In the genomic region with DNA sequence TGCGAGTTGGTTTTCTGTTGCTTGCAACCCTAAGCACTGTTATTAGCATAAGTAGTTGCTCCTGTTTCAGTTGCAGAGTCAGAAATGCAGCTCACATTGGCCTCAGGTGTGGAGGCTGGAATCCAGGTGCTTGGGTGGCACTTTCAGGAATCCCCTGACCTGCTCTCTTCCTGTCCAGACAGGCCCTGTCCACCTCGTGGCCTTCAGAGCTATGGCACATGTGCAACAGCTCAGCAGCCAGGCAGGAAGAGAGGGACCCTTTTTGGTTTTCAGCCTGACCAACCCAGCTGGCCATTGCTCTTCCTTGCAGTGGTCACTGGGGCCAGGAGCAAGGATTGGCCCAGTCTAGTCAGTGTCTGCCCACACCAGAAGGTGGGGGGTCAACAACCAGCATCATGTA, we compare ENCODE assay signal across 18 cellular contexts. TPM values are rescaled to one million over a fixed set of nuclear protein-coding genes. Genes with fewer than 3 reads are reported as not detected.
DNase-seq lines count a peak whose midpoint lies in the region; ATAC-seq, FAIRE-seq and TF ChIP-seq lines count a peak whose summit lies in the region.
"Had no signal": no experiment of that assay in that cellular context is flagged by ENCODE, and none has a peak within 500 bp of the region (broad histone marks: within the 10 kb centered on the region; RNA-seq: fewer than 3 reads in every experiment).

No MANE protein-coding gene starts in this region.

- H3K9me2 ChIP-seq in Loucy (replicated peaks; ENCODE audit: low read depth, low read length): no peaks in the 10 kb centered on the region

- H3K36me3 ChIP-seq in DND-41 (ENCODE audit: insufficient read depth, low read length): no peaks in the 10 kb centered on the region
- H3K36me3 ChIP-seq in Loucy (ENCODE audit: insufficient read depth, low read length): no peaks in the 10 kb centered on the region
- no peaks in the 10 kb centered on the region for H3K36me3 ChIP-seq in K562 (ENCODE audit: control insufficient read depth, insufficient read depth, low read length)
- H3K36me3 ChIP-seq: BLaER1 treated with 17β-estradiol and CSF1 and Interleukin-3, amounts not matched to agents 10 nM and 100 nM had no signal

- no TSS peak for BruUV-seq in K562 (replicated peaks; lab: Mats Ljungman, UMichigan)

- intact Hi-C loops in K562 (cut with micrococcal nuclease): no loop called here

- in situ Hi-C loops in K562 (cut with MboI): no loop called here

- peak overlapping the region; percentile 99 for H3K27ac ChIP-seq in DND-41 (ENCODE audit: low read length)
- no peak overlapping the region for H3K27ac ChIP-seq in K562 (ENCODE audit: extremely low read depth, low read depth, low read length)
- H3K27ac ChIP-seq: BLaER1 treated with 17β-estradiol and CSF1 and Interleukin-3, amounts not matched to agents 10 nM and 100 nM; HL-60 had no signal

- H3K4me2 ChIP-seq in DND-41 (ENCODE audit: insufficient read depth, low read length) (no peak overlapping the region), Loucy (ENCODE audit: low read depth, low read length, poor library complexity, severe bottlenecking) (no peak overlapping the region), K562 (ENCODE audit: insufficient read depth, low read length) (no peak overlapping the region)
- H3K4me2 ChIP-seq: BLaER1 treated with 17β-estradiol and CSF1 and Interleukin-3, amounts not matched to agents 10 nM and 100 nM had no signal

- ATAC-seq in DND-41 (ENCODE audit: insufficient read depth, low read depth) (no peak), K562 (no peak)
- ATAC-seq: CD8-positive, alpha-beta T cell had no signal

- H2AFZ ChIP-seq in DND-41 (ENCODE audit: low read depth, low read length) (no peak overlapping the region), Loucy (ENCODE audit: low read length) (0 out of 2 replicates have a peak overlapping the region, but pooled peaks have one; percentile 31), K562 (ENCODE audit: low read depth, low read length) (peak overlapping the region; percentile 75; the same call in 1 of the 2 replicates)

- H3K9me1 ChIP-seq in K562 (ENCODE audit: control insufficient read depth, insufficient read depth, low read length): no peaks in the 10 kb centered on the region

- no peaks in the 10 kb centered on the region for H4K20me1 ChIP-seq in DND-41 (ENCODE audit: insufficient read depth, low read length)
- no peaks in the 10 kb centered on the region for H4K20me1 ChIP-seq in Loucy (ENCODE audit: insufficient read depth, low read length, poor library complexity, severe bottlenecking)
- no peaks in the 10 kb centered on the region for H4K20me1 ChIP-seq in K562 (replicated peaks; ENCODE audit: control insufficient read depth, insufficient read depth, low read length)

- TF ChIP-seq POLR2A in K562 (conservative IDR thresholded peaks at IDR 0.05): no peak

- H3K4me3 ChIP-seq in DND-41 (ENCODE audit: low read depth in 1 of 2, low read length in 2 of 2) (no peak overlapping the region), Loucy (ENCODE audit: low read length, poor library complexity, severe bottlenecking) (no peak overlapping the region), K562 (no peak overlapping the region)
- H3K4me3 ChIP-seq: BLaER1 treated with 17β-estradiol and CSF1 and Interleukin-3, amounts not matched to agents 10 nM and 100 nM had no signal

- no peak for TF ChIP-seq RAD21 in K562 (CRISPR knock-in tag; conservative IDR thresholded peaks at IDR 0.05 in 1 of 2, IDR thresholded peaks at IDR 0.05 in 1 of 2)

- H3K9me3 ChIP-seq in DND-41 (ENCODE audit: insufficient read depth, low read length, severe bottlenecking): no peaks in the 10 kb centered on the region
- no peaks in the 10 kb centered on the region for H3K9me3 ChIP-seq in Loucy (ENCODE audit: insufficient read depth, low read depth, low read length)
- no peaks in the 10 kb centered on the region for H3K9me3 ChIP-seq in K562 (replicated peaks; ENCODE audit: control insufficient read depth, insufficient read depth, low read depth, low read length)

- no peak for TF ChIP-seq EP300 in K562 (IDR thresholded peaks at IDR 0.05; ENCODE audit: low read length)

- no peaks in the 10 kb centered on the region for H3K79me2 ChIP-seq in DND-41 (ENCODE audit: insufficient read depth, low read length)
- H3K79me2 ChIP-seq in Loucy (ENCODE audit: insufficient read depth, low read length): no peaks in the 10 kb centered on the region
- H3K79me2 ChIP-seq in K562 (ENCODE audit: control insufficient read depth, insufficient read depth, low read length): no peaks in the 10 kb centered on the region

- H3K27me3 ChIP-seq in DND-41 (ENCODE audit: insufficient read depth, low read length, poor library complexity): no peaks in the 10 kb centered on the region
- H3K27me3 ChIP-seq in Loucy (ENCODE audit: insufficient read depth, low read length, poor library complexity, severe bottlenecking): no peaks in the 10 kb centered on the region
- H3K27me3 ChIP-seq in K562 (ENCODE audit: control insufficient read depth in 2 of 2, insufficient read depth in 2 of 2, low read length in 2 of 2): peaks cover 16 to 19% of the 10 kb centered on the region in 2 experiments

- 10% methylated on average over 2 of the region's 2 CpGs for WGBS in K562 (ENCODE audit: insufficient coverage, low coverage, missing lambda C conversion rate)

- H3F3A ChIP-seq in Loucy (ENCODE audit: low read depth): 0 out of 2 replicates have a peak, but pooled peaks cover 3% of the 10 kb centered on the region

- FAIRE-seq in K562 (lab: Jason Lieb, UNC): no peak
- FAIRE-seq: G401.6, GM12892 had no signal

- POLR2A ChIA-PET in K562 (lab: Yijun Ruan, JAX): no interaction called here

- H3K9ac ChIP-seq in DND-41 (ENCODE audit: low read depth, low read length) (no peak overlapping the region), Loucy (ENCODE audit: low read depth, low read length, poor library complexity, severe bottlenecking) (no peak overlapping the region), K562 (ENCODE audit: insufficient read depth in 1 of 2, low read depth in 2 of 2, low read length in 2 of 2) (no peak overlapping the region)
- H3K9ac ChIP-seq: BLaER1 treated with 17β-estradiol and CSF1 and Interleukin-3, amounts not matched to agents 10 nM and 100 nM had no signal

- no peak for TF ChIP-seq CTCF in DND-41 (IDR thresholded peaks at IDR 0.05; ENCODE audit: borderline replicate concordance, extremely low read depth, low read length, poor library complexity, severe bottlenecking)
- no peak for TF ChIP-seq CTCF in Loucy (conservative IDR thresholded peaks at IDR 0.05; ENCODE audit: low read length)
- no peak for TF ChIP-seq CTCF in K562 (IDR thresholded peaks at IDR 0.05 in 2 of 3, conservative IDR thresholded peaks at IDR 0.05 in 1 of 3; ENCODE audit: insufficient read depth in 2 of 3, low read depth in 1 of 3, low read length in 3 of 3)

- CTCF ChIA-PET in K562 (lab: Yijun Ruan, JAX; ENCODE audit: low intra/inter-chr PET ratio): no interaction called here

- no peak for DNase-seq in DND-41
- no peak for DNase-seq in K562 (ENCODE audit: extremely low read depth in 1 of 4, low spot score in 3 of 4)
- peak; percentile 11 for DNase-seq in stimulated activated CD8-positive, alpha-beta memory T cell treated with anti-CD3 and anti-CD28 coated beads, Interleukin-4, amount 100 ng/mL, for 48 hours
- no peak for DNase-seq in activated naive CD4-positive, alpha-beta T cell treated with anti-CD3 and anti-CD28 coated beads, Interleukin-2, amount 50 U/mL, for 16 hours
- no peak for DNase-seq in mesenteric fat pad (ENCODE audit: low spot score)
- DNase-seq: Calu3; CD8-positive, alpha-beta T cell; GOT3; H9; IMR-90 had no signal

- H3K4me1 ChIP-seq in DND-41 (ENCODE audit: insufficient read depth, low read length): peaks cover 82% of the 10 kb centered on the region
- peaks cover 36% of the 10 kb centered on the region for H3K4me1 ChIP-seq in Loucy (ENCODE audit: insufficient read depth, low read length, poor library complexity, severe bottlenecking)
- H3K4me1 ChIP-seq in K562 (replicated peaks in 1 of 2; ENCODE audit: control insufficient read depth in 2 of 2, insufficient read depth in 2 of 2, low read length in 2 of 2): peaks cover 0 to 28% of the 10 kb centered on the region in 2 experiments; a peak in 4 of 5 replicates

TF ChIP-seq in K562, 482 proteins besides CTCF, POLR2A, EP300 and RAD21 (continues in another document):
- no peak for TF ChIP-seq ETS2 (tag; IDR thresholded peaks at IDR 0.05; ENCODE audit: borderline replicate concordance, poor library complexity, severe bottlenecking)

RNA-seq across cellular contexts. Expression of a gene that starts 12.7 kb away (rescaled TPM):
- 0.35 and 0.42 TPM in 2 replicates for total RNA-seq in K562 (2011; cell fraction: chromatin; rRNA removed; ENCODE audit: low replicate concordance)
- 0.17 and 0.53 TPM in 2 replicates for total RNA-seq in K562 (2011; cell fraction: nucleolus; rRNA removed)
- total RNA-seq in K562 (2011; cell fraction: nucleoplasm; rRNA removed): 0.23 and 0.59 TPM in 2 replicates
- not detected in 2 replicates for total RNA-seq in K562 (2014; rRNA removed)
- total RNA-seq in K562 (2014; rRNA removed; fragmentation: Illumina TruSeq; extraction: Trizol): 0.06 TPM in 1 of 2 replicates, not detected in the other
- total RNA-seq in K562 (2015; rRNA removed; fragmentation: Illumina TruSeq; extraction: Trizol): not detected in 2 replicates
- total RNA-seq in K562 (2021): 0.22 and 0.31 TPM in 2 replicates
- 0.49 and 0.56 TPM in 2 replicates for polyA plus RNA-seq in K562 (2011; rRNA removed)
- 0.25 and 0.28 TPM in 2 replicates for polyA plus RNA-seq in K562 (2011; cell fraction: cytosol; rRNA removed)
- 0.52 and 0.82 TPM in 2 replicates for polyA plus RNA-seq in K562 (2011; cell fraction: nucleus; rRNA removed)
- polyA plus RNA-seq in K562 (2012): 0.12 TPM in 1 of 2 replicates, not detected in the other
- polyA plus RNA-seq in K562 (2014; fragmentation: Illumina TruSeq; extraction: Trizol): not detected in 2 replicates
- polyA plus RNA-seq in K562 (2014; fragmentation: Nextera tagmentation; extraction: Ambion mirVana): not detected
- not detected in 2 replicates for polyA plus RNA-seq in K562 (2014; rRNA removed)
- 0.39 and 0.56 TPM in 2 replicates for polyA minus RNA-seq in K562 (2011; rRNA and poly(A)+ RNA removed)
- not detected in 2 replicates for polyA minus RNA-seq in K562 (2011; cell fraction: cytosol; rRNA and poly(A)+ RNA removed)
- 0.44 and 0.94 TPM in 2 replicates for polyA minus RNA-seq in K562 (2011; cell fraction: nucleus; rRNA and poly(A)+ RNA removed)
- total RNA-seq in mesenteric fat pad: not detected
- total RNA-seq: A172; B cell; CD8-positive, alpha-beta T cell; HT1080; IMR-90 had no signal
- polyA plus RNA-seq: IMR-90 had no signal
